In the genomic region with DNA sequence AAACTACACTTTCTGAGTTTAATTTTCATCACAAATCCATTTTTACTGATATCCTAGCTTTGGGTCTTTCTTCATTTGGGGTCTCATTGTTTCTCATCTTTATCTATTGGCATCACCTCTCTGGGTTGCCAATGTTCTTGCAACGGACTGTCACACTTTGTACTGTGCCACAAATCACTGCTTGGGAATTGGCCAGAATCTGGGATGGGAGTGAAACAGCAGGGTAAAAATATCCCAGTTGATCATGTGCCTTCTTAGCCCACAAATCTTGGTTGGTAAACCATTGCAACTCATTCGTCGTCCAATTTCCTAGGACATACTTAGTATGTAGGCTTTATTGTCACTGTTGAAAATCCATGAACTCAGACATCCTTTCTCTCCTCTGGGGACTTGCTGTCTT, we compare ENCODE assay signal across 1 cellular context.
TF ChIP-seq lines count a peak whose summit lies in the region.

No MANE protein-coding gene starts in this region.

TF ChIP-seq in H1, 55 proteins besides CTCF, POLR2A, EP300 and RAD21 (continued from another document):
- TF ChIP-seq, protein P1, sequence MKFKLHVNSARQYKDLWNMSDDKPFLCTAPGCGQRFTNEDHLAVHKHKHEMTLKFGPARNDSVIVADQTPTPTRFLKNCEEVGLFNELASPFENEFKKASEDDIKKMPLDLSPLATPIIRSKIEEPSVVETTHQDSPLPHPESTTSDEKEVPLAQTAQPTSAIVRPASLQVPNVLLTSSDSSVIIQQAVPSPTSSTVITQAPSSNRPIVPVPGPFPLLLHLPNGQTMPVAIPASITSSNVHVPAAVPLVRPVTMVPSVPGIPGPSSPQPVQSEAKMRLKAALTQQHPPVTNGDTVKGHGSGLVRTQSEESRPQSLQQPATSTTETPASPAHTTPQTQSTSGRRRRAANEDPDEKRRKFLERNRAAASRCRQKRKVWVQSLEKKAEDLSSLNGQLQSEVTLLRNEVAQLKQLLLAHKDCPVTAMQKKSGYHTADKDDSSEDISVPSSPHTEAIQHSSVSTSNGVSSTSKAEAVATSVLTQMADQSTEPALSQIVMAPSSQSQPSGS (IDR thresholded peaks at IDR 0.05; ENCODE audit: low read length), result no peak
- TF ChIP-seq CHD2 (IDR thresholded peaks at IDR 0.05; ENCODE audit: low read length) (no peak), KDM1A (IDR thresholded peaks at IDR 0.05; ENCODE audit: borderline replicate concordance, low read length) (no peak), CEBPB (IDR thresholded peaks at IDR 0.05; ENCODE audit: low read depth, low read length) (no peak), HDAC6 (IDR thresholded peaks at IDR 0.05; ENCODE audit: low read depth, low read length) (no peak), CTBP2 (IDR thresholded peaks at IDR 0.05; ENCODE audit: borderline replicate concordance, insufficient read depth, insufficient read length, low read length) (no peak), CBX8 (IDR thresholded peaks at IDR 0.05; ENCODE audit: borderline replicate concordance, low read depth, low read length) (no peak), CBX5 (IDR thresholded peaks at IDR 0.05; ENCODE audit: low read depth, low read length) (no peak), POU5F1 (IDR thresholded peaks at IDR 0.05; ENCODE audit: low read depth, low read length) (no peak), TAF1 (IDR thresholded peaks at IDR 0.05; ENCODE audit: low read depth, low read length) (no peak), SIN3A (conservative IDR thresholded peaks at IDR 0.05 in 1 of 2, IDR thresholded peaks at IDR 0.05 in 1 of 2; ENCODE audit: low read depth in 1 of 2, low read length in 2 of 2) (no peak), HDAC2 (IDR thresholded peaks at IDR 0.05; ENCODE audit: borderline replicate concordance in 1 of 2, low read depth in 2 of 2, low read length in 2 of 2) (no peak), SRF (IDR thresholded peaks at IDR 0.05; ENCODE audit: low read depth, low read length) (no peak), BCL11A (IDR thresholded peaks at IDR 0.05; ENCODE audit: low read depth in 2 of 2, low read length in 2 of 2) (no peak), JUND (IDR thresholded peaks at IDR 0.05; ENCODE audit: low read length) (no peak), RBBP5 (IDR thresholded peaks at IDR 0.05; ENCODE audit: borderline replicate concordance, low read depth, low read length) (no peak)
